9 cellular contexts compared by ENCODE assay signal in genomic region chr6:106085687-106085983, GRCh38. TPM values are rescaled to one million over a fixed set of nuclear protein-coding genes. Genes with fewer than 3 reads are reported as not detected.
DNase-seq lines count a peak whose midpoint lies in the region; ATAC-seq and TF ChIP-seq lines count a peak whose summit lies in the region.
"Had no signal": no experiment of that assay in that cellular context is flagged by ENCODE, and none has a peak within 500 bp of the region (broad histone marks: within the 10 kb centered on the region; RNA-seq: fewer than 3 reads in every experiment).

No MANE protein-coding gene starts in this region.

- peaks cover 47% of the 10 kb centered on the region for H3F3A ChIP-seq in SK-N-SH (replicated peaks; ENCODE audit: insufficient read depth)

- peaks cover 29% of the 10 kb centered on the region for H3K79me2 ChIP-seq in SK-N-SH (ENCODE audit: insufficient read depth)

- POLR2A ChIA-PET in SK-N-SH (lab: Yijun Ruan, JAX): no interaction called here

- DNase-seq in SK-N-SH (no peak), amygdala (lab: John Stamatoyannopoulos, UW) (no peak)
- DNase-seq in activated T-helper 2 cell treated with anti-CD3 and anti-CD28 coated beads, Interferon-gamma antibody, Interleukin-2, Interleukin-4, amounts not matched to agents 10 μg/mL and 5 μg/mL and 100 μg/mL, durations not matched to agents 14 hours and 24 hours and 36 hours (ENCODE audit: low spot score): no peak

- H3K27ac Mint-ChIP-seq in activated T-helper 2 cell treated with anti-CD3 and anti-CD28 coated beads, Interferon-gamma antibody, Interleukin-2, Interleukin-4, amounts not matched to agents 10 μg/mL and 5 μg/mL and 100 μg/mL, durations not matched to agents 14 hours and 24 hours and 36 hours: peak overlapping the region; percentile 64

- peaks cover 71% of the 10 kb centered on the region for H3K4me1 Mint-ChIP-seq in activated T-helper 2 cell treated with anti-CD3 and anti-CD28 coated beads, Interferon-gamma antibody, Interleukin-2, Interleukin-4, amounts not matched to agents 10 μg/mL and 5 μg/mL and 100 μg/mL, durations not matched to agents 14 hours and 24 hours and 36 hours (ENCODE audit: low read depth)

- TF ChIP-seq CTCF in SK-N-SH (IDR thresholded peaks at IDR 0.05): no peak

- H3K27ac ChIP-seq in SK-N-SH (ENCODE audit: low read depth in 2 of 2, low read length in 1 of 2) (peak overlapping the region in 1 of 2 experiments; percentile 71; a peak in 2 of 4 replicates), iPS-20b (ENCODE audit: low read length) (no peak overlapping the region), stomach smooth muscle (ENCODE audit: low read length) (no peak overlapping the region)
- H3K27ac ChIP-seq: 22Rv1 had no signal

- H3K4me3 ChIP-seq in SK-N-SH (ENCODE audit: low read depth in 2 of 2, low read length in 1 of 2): peak overlapping the region; percentile 72 to 74
- peak overlapping the region; percentile 75 for H3K4me3 ChIP-seq in iPS-20b (ENCODE audit: low read length)
- H3K4me3 ChIP-seq in stomach smooth muscle (ENCODE audit: low read length in 2 of 2): peak overlapping the region; percentile 56 to 66

- H3K36me3 Mint-ChIP-seq in activated T-helper 2 cell treated with anti-CD3 and anti-CD28 coated beads, Interferon-gamma antibody, Interleukin-2, Interleukin-4, amounts not matched to agents 10 μg/mL and 5 μg/mL and 100 μg/mL, durations not matched to agents 14 hours and 24 hours and 36 hours (ENCODE audit: low read depth): peaks cover 37% of the 10 kb centered on the region

- ATAC-seq in SK-N-SH treated with all-trans-retinoic acid at 6 μM for 48 hours: no peak
- no peak for ATAC-seq in HG03139 (IDR thresholded peaks at IDR 0.05; ENCODE audit: unreplicated experiment)
- ATAC-seq in GM21390 (IDR thresholded peaks at IDR 0.05; ENCODE audit: unreplicated experiment): no peak

- H3K9me2 ChIP-seq in SK-N-SH: no peaks in the 10 kb centered on the region

- peak overlapping the region; percentile 83 for H2AFZ ChIP-seq in SK-N-SH (ENCODE audit: low read depth)

- no peaks in the 10 kb centered on the region for H4K20me1 ChIP-seq in SK-N-SH (ENCODE audit: insufficient read depth)

- H3K9me3 ChIP-seq in SK-N-SH: no peaks in the 10 kb centered on the region
- H3K9me3 ChIP-seq in iPS-20b (ENCODE audit: insufficient read depth, low read depth, low read length): no peaks in the 10 kb centered on the region
- no peaks in the 10 kb centered on the region for H3K9me3 ChIP-seq in stomach smooth muscle (ENCODE audit: control insufficient read depth in 2 of 2, low read length in 2 of 2)

- CTCF ChIA-PET in SK-N-SH (lab: Yijun Ruan, JAX): interaction anchor here (1.0 to 1.5 kb wide), 2 partner anchors 9 to 215 kb away, joined by 4 read pairs; no protein-coding TSS in a partner anchor

- 19% methylated on average over 6 of the region's 6 CpGs for WGBS in SK-N-SH (ENCODE audit: low lambda C conversion rate)

- no peak for TF ChIP-seq RAD21 in SK-N-SH (IDR thresholded peaks at IDR 0.05; ENCODE audit: low read length)

- H3K4me2 ChIP-seq in SK-N-SH: peak overlapping the region; percentile 85

- H3K4me1 ChIP-seq in SK-N-SH (ENCODE audit: control insufficient read depth in 1 of 2, insufficient read depth in 2 of 2, low read depth in 1 of 2, low read length in 1 of 2): peaks cover 5 to 35% of the 10 kb centered on the region in 2 experiments
- H3K4me1 ChIP-seq in iPS-20b (ENCODE audit: insufficient read depth, low read length): peaks cover 20% of the 10 kb centered on the region
- peaks cover 5% of the 10 kb centered on the region for H3K4me1 ChIP-seq in stomach smooth muscle (ENCODE audit: control insufficient read depth, insufficient read depth, low read length)

- H3K9ac ChIP-seq in SK-N-SH (peak overlapping the region; percentile 60; the same call in 1 of the 2 replicates), iPS-20b (ENCODE audit: low read depth, low read length) (peak overlapping the region; percentile 45; the same call in 1 of the 2 replicates), stomach smooth muscle (ENCODE audit: low read length in 2 of 2) (no peak overlapping the region)

- H3K27me3 ChIP-seq in SK-N-SH (ENCODE audit: insufficient read depth) (no peaks in the 10 kb centered on the region), iPS-20b (ENCODE audit: insufficient read depth, low read length) (peaks cover 25% of the 10 kb centered on the region; the same call in 1 of the 2 replicates), stomach smooth muscle (ENCODE audit: control insufficient read depth in 1 of 2, insufficient read depth in 2 of 2, low read length in 2 of 2) (peaks cover 29 to 31% of the 10 kb centered on the region in 2 donors)

- peak overlapping the region; percentile 89 for H3K4me3 Mint-ChIP-seq in activated T-helper 2 cell treated with anti-CD3 and anti-CD28 coated beads, Interferon-gamma antibody, Interleukin-2, Interleukin-4, amounts not matched to agents 10 μg/mL and 5 μg/mL and 100 μg/mL, durations not matched to agents 14 hours and 24 hours and 36 hours (ENCODE audit: low read depth)

- no peaks in the 10 kb centered on the region for H3K9me3 Mint-ChIP-seq in activated T-helper 2 cell treated with anti-CD3 and anti-CD28 coated beads, Interferon-gamma antibody, Interleukin-2, Interleukin-4, amounts not matched to agents 10 μg/mL and 5 μg/mL and 100 μg/mL, durations not matched to agents 14 hours and 24 hours and 36 hours

- H3K27me3 Mint-ChIP-seq in activated T-helper 2 cell treated with anti-CD3 and anti-CD28 coated beads, Interferon-gamma antibody, Interleukin-2, Interleukin-4, amounts not matched to agents 10 μg/mL and 5 μg/mL and 100 μg/mL, durations not matched to agents 14 hours and 24 hours and 36 hours (ENCODE audit: low read depth): peaks cover 5% of the 10 kb centered on the region

- no peak for TF ChIP-seq EP300 in SK-N-SH (IDR thresholded peaks at IDR 0.05; ENCODE audit: borderline replicate concordance in 1 of 2, low read depth in 1 of 2, low read length in 1 of 2)

- H3K36me3 ChIP-seq in SK-N-SH (replicated peaks in 1 of 2; ENCODE audit: control insufficient read depth in 1 of 2, insufficient read depth in 2 of 2, low read length in 1 of 2) (no peaks in the 10 kb centered on the region), iPS-20b (ENCODE audit: insufficient read depth, low read depth, low read length) (no peaks in the 10 kb centered on the region; the same call in 1 of the 2 replicates), stomach smooth muscle (ENCODE audit: control insufficient read depth in 2 of 2, insufficient read depth in 2 of 2, low read length in 2 of 2) (no peaks in the 10 kb centered on the region)

- intact Hi-C loops in activated T-helper 2 cell treated with anti-CD3 and anti-CD28 coated beads, Interferon-gamma antibody, Interleukin-2, Interleukin-4, amounts not matched to agents 10 μg/mL and 5 μg/mL and 100 μg/mL, durations not matched to agents 14 hours and 24 hours and 36 hours (cut with micrococcal nuclease): loop anchor here (2.0 to 5.0 kb wide), 4 partner anchors 185 to 653 kb away; no protein-coding TSS in a partner anchor

TF ChIP-seq in SK-N-SH, 30 proteins besides CTCF, POLR2A, EP300 and RAD21:
- no peak for TF ChIP-seq CHD2 (IDR thresholded peaks at IDR 0.05; ENCODE audit: low read length, partially characterized antibody)

TF ChIP-seq in SK-N-SH treated with all-trans-retinoic acid at 6 μM for 48 hours, 23 proteins besides CTCF, POLR2A, EP300 and RAD21 (continues in another document):
- TF ChIP-seq TCF4 (CRISPR knock-in tag; IDR thresholded peaks at IDR 0.05; ENCODE audit: borderline replicate concordance) (no peak), PATZ1 (CRISPR knock-in tag; IDR thresholded peaks at IDR 0.05; ENCODE audit: borderline replicate concordance) (no peak), CREB5 (CRISPR knock-in tag; IDR thresholded peaks at IDR 0.05; ENCODE audit: low read depth) (no peak), TOX (CRISPR knock-in tag; IDR thresholded peaks at IDR 0.05; ENCODE audit: borderline replicate concordance) (no peak), SNAI2 (CRISPR knock-in tag; IDR thresholded peaks at IDR 0.05) (no peak), BACH2 (CRISPR knock-in tag; IDR thresholded peaks at IDR 0.05; ENCODE audit: borderline replicate concordance) (no peak), CSDC2 (CRISPR knock-in tag; IDR thresholded peaks at IDR 0.05) (no peak), ISL1 (CRISPR knock-in tag; IDR thresholded peaks at IDR 0.05) (no peak), ZC3H10 (CRISPR knock-in tag; IDR thresholded peaks at IDR 0.05) (no peak), ZFP3 (CRISPR knock-in tag; IDR thresholded peaks at IDR 0.05) (no peak)

RNA-seq across cellular contexts. Expression of gene PRDM1, which starts 0.5 kb away (rescaled TPM):
- 2.3 and 4.0 TPM in 2 replicates for polyA plus RNA-seq in SK-N-SH (2012; rRNA removed)
- polyA plus RNA-seq in SK-N-SH (2012; cell fraction: cytosol; rRNA removed): 2.6 and 3.0 TPM in 2 replicates
- polyA plus RNA-seq in SK-N-SH (2012; cell fraction: nucleus; rRNA removed): 6.7 and 8.0 TPM in 2 replicates
- total RNA-seq in activated T-helper 2 cell treated with anti-CD3 and anti-CD28 coated beads, Interferon-gamma antibody, Interleukin-2, Interleukin-4, amounts not matched to agents 10 μg/mL and 5 μg/mL and 100 μg/mL, durations not matched to agents 14 hours and 24 hours and 36 hours: 49.1 and 52.3 TPM in 2 replicates

Comparison
In these comparisons a context has a peak if more than half of its experiments do, and no peak if none do; other contexts are left out.
1. H3K9ac ChIP-seq: peak in SK-N-SH (single experiment) and iPS-20b (single experiment); none in stomach smooth muscle (0 of 2).
2. Peak in every context shown above with its lines, with median percentiles within 50 percentile points of each other: H3K4me3 ChIP-seq.